ENCODE assay signal across 16 cellular contexts in genomic region chr14:24701031-24701430, GRCh38.
"Had no signal": no experiment of that assay in that cellular context is flagged by ENCODE, and none has a peak within 500 bp of the region (broad histone marks: within the 10 kb centered on the region; RNA-seq: fewer than 3 reads in every experiment).

No MANE protein-coding gene starts in this region.

- H3K27ac ChIP-seq: colonic mucosa, heart left ventricle, psoas muscle had no signal

- H3K27me3 Mint-ChIP-seq: activated CD8-positive, alpha-beta memory T cell treated with anti-CD3 and anti-CD28 coated beads, Interleukin-2, amount 10 ng/mL, durations not matched to agents 7 days and 5 days; activated naive CD4-positive, alpha-beta T cell treated with anti-CD3 and anti-CD28 coated beads, Interleukin-2, amount 50 U/mL, for 24 hours; activated T-cell treated with anti-CD3 and anti-CD28 coated beads, Interleukin-2, amount 50 U/mL, for 24 hours had no signal

- H3K9me3 Mint-ChIP-seq: activated naive CD4-positive, alpha-beta T cell treated with anti-CD3 and anti-CD28 coated beads, Interleukin-2, amount 50 U/mL, for 24 hours; activated T-cell treated with anti-CD3 and anti-CD28 coated beads, Interleukin-2, amount 50 U/mL, for 24 hours; type B pancreatic cell had no signal

- ATAC-seq: activated CD4-positive, CD25-positive, alpha-beta regulatory T cell treated with anti-CD3 and anti-CD28 coated beads, Interleukin-2, amount 50 U/mL, for 24 hours; activated CD8-positive, alpha-beta memory T cell treated with anti-CD3 and anti-CD28 coated beads, Interleukin-2, amount 10 ng/mL, durations not matched to agents 7 days and 5 days; heart left ventricle; psoas muscle; sciatic nerve had no signal

- H3K36me3 ChIP-seq: colonic mucosa, heart left ventricle, spleen had no signal

- H3K27me3 ChIP-seq: colonic mucosa, heart left ventricle, spleen had no signal

- H3K36me3 Mint-ChIP-seq: activated naive CD4-positive, alpha-beta T cell treated with anti-CD3 and anti-CD28 coated beads, Interleukin-2, amount 50 U/mL, for 24 hours; type B pancreatic cell had no signal

- DNase-seq: activated CD8-positive, alpha-beta memory T cell treated with anti-CD3 and anti-CD28 coated beads, Interleukin-2, amount 10 ng/mL, durations not matched to agents 7 days and 5 days; activated effector memory CD4-positive, alpha-beta T cell treated with Interleukin-2 at 50 U/mL for 16 hours; activated T-cell treated with anti-CD3 and anti-CD28 coated beads, Interleukin-2, amount 50 U/mL, for 24 hours; caudate nucleus; colonic mucosa; foreskin melanocyte; heart left ventricle; kidney; psoas muscle; spleen; stimulated activated CD4-positive, alpha-beta T cell treated with anti-CD3 and anti-CD28 coated beads, Interleukin-1b, Interleukin-23, amount 100 ng/mL, for 48 hours; stimulated activated naive CD4-positive, alpha-beta T cell had no signal

- H3K4me1 ChIP-seq: colonic mucosa, psoas muscle had no signal

- H3K9me3 ChIP-seq: colonic mucosa, heart left ventricle, psoas muscle, spleen had no signal

- H3K4me3 Mint-ChIP-seq: activated CD8-positive, alpha-beta memory T cell treated with anti-CD3 and anti-CD28 coated beads, Interleukin-2, amount 10 ng/mL, durations not matched to agents 7 days and 5 days; activated naive CD4-positive, alpha-beta T cell treated with anti-CD3 and anti-CD28 coated beads, Interleukin-2, amount 50 U/mL, for 24 hours; activated T-cell treated with anti-CD3 and anti-CD28 coated beads, Interleukin-2, amount 50 U/mL, for 24 hours; type B pancreatic cell had no signal

- H3K27ac Mint-ChIP-seq: activated CD8-positive, alpha-beta memory T cell treated with anti-CD3 and anti-CD28 coated beads, Interleukin-2, amount 10 ng/mL, durations not matched to agents 7 days and 5 days; activated naive CD4-positive, alpha-beta T cell treated with anti-CD3 and anti-CD28 coated beads, Interleukin-2, amount 50 U/mL, for 24 hours; activated T-cell treated with anti-CD3 and anti-CD28 coated beads, Interleukin-2, amount 50 U/mL, for 24 hours; type B pancreatic cell had no signal

- H3K4me3 ChIP-seq: colonic mucosa, heart left ventricle, psoas muscle, spleen had no signal
